Comparison of ENCODE assay signal across 17 cellular contexts in the genomic region with DNA sequence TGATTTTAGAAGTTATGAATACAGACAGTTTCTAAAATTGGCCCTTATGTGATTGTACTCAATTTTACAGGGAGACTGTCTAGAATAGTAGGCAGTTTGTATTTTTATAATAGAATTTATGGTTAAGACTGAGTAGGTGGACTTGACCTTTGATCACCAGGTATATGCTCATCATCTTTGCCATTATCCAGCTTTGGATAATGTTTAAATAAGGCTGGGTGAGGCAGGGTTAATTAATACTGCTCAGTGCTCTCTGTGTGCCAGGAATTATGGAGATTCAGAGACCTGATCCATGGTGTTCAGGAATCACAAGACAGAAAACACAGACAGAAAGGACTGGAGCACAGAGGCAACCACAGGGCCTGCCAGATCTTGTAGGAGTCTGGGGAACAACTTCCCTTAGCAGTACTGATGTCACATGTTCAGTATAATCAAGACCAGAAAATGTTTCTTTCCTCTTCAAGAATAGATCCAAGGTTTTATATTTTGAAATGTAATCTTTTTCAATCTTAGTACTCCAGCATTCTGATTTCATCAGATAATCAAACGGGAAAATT.
DNase-seq lines count a peak whose midpoint lies in the region; ATAC-seq and TF ChIP-seq lines count a peak whose summit lies in the region.
"Had no signal": no experiment of that assay in that cellular context is flagged by ENCODE, and none has a peak within 500 bp of the region (broad histone marks: within the 10 kb centered on the region; RNA-seq: fewer than 3 reads in every experiment).

No MANE protein-coding gene starts in this region.

- intact Hi-C loops in right cardiac atrium (cut with DNase I) (no loop called here), left ventricle myocardium inferior (cut with micrococcal nuclease) (no loop called here), aorta (cut with DNase I) (no loop called here)

- no peaks in the 10 kb centered on the region for H3K4me1 ChIP-seq in right cardiac atrium (ENCODE audit: control insufficient read depth, insufficient read depth, low read length)
- H3K4me1 ChIP-seq in left ventricle myocardium inferior: no peaks in the 10 kb centered on the region
- no peaks in the 10 kb centered on the region for H3K4me1 ChIP-seq in aorta (ENCODE audit: control insufficient read depth in 1 of 2, insufficient read depth in 2 of 2, low read length in 2 of 2)
- H3K4me1 ChIP-seq: left lung had no signal

- DNase-seq in right cardiac atrium (no peak), left ventricle myocardium inferior (no peak), NCI-H748 treated with DMSO at 0.1 percent for 48 hours (lab: John Stamatoyannopoulos, UW) (peak; percentile 100), kidney tubule cell (ENCODE audit: low spot score) (peak; percentile 11), aorta (peak in 1 of 2 donors; percentile 51), NCI-H524 treated with DMSO at 0.1 percent for 48 hours (lab: John Stamatoyannopoulos, UW) (no peak), SIG-M5 (lab: John Stamatoyannopoulos, UW) (no peak)
- DNase-seq: ACHN; activated CD4-positive, alpha-beta T cell treated with anti-CD3 and anti-CD28 coated beads for 48 hours; activated naive CD8-positive, alpha-beta T cell treated with anti-CD3 and anti-CD28 coated beads, Interleukin-2, amount 50 U/mL, for 24 hours; C1 segment of cervical spinal cord; DMS 273 treated with DMSO at 0.1 percent for 48 hours; left lung; NCI-H226; retina had no signal

- H3K27ac ChIP-seq in right cardiac atrium (ENCODE audit: low read length) (no peak overlapping the region), left ventricle myocardium inferior (replicated peaks) (no peak overlapping the region), aorta (ENCODE audit: low read depth in 1 of 2, low read length in 2 of 2) (no peak overlapping the region)
- H3K27ac ChIP-seq: left lung, neutrophil had no signal

- no peak for TF ChIP-seq CTCF in left ventricle myocardium inferior (IDR thresholded peaks at IDR 0.05; ENCODE audit: borderline replicate concordance)

- H3K4me3 ChIP-seq in right cardiac atrium (ENCODE audit: low read length) (no peak overlapping the region), left ventricle myocardium inferior (no peak overlapping the region), aorta (ENCODE audit: low read length in 2 of 2) (no peak overlapping the region)
- H3K4me3 ChIP-seq: left lung had no signal

- WGBS in right cardiac atrium: 41% methylated on average over 1 of the region's 1 CpG
- 29 to 33% methylated on average over 1 of the region's 1 CpG for WGBS in aorta, 2 donors

- H3K36me3 ChIP-seq in left ventricle myocardium inferior (no peaks in the 10 kb centered on the region), aorta (ENCODE audit: control insufficient read depth in 1 of 2, insufficient read depth in 2 of 2, low read length in 1 of 2) (no peaks in the 10 kb centered on the region)
- H3K36me3 ChIP-seq: left lung, neutrophil had no signal

- H3K9me3 ChIP-seq in right cardiac atrium (ENCODE audit: control insufficient read depth, low read length): peaks cover 7% of the 10 kb centered on the region
- no peaks in the 10 kb centered on the region for H3K9me3 ChIP-seq in left ventricle myocardium inferior (replicated peaks)
- H3K9me3 ChIP-seq in aorta (ENCODE audit: control insufficient read depth, low read length): no peaks in the 10 kb centered on the region
- H3K9me3 ChIP-seq: neutrophil had no signal

- H3K27me3 ChIP-seq in right cardiac atrium (ENCODE audit: control insufficient read depth, insufficient read depth) (no peaks in the 10 kb centered on the region), left ventricle myocardium inferior (ENCODE audit: low read depth) (no peaks in the 10 kb centered on the region), aorta (ENCODE audit: control insufficient read depth in 1 of 2, insufficient read depth in 2 of 2, low read length in 1 of 2) (no peaks in the 10 kb centered on the region)
- H3K27me3 ChIP-seq: left lung, neutrophil had no signal

- ATAC-seq in right cardiac atrium: peak; percentile 62 to 64
- peak; percentile 71 for ATAC-seq in aorta (ENCODE audit: low FRiP score)
- no peak for ATAC-seq in GM21515 (IDR thresholded peaks at IDR 0.05; ENCODE audit: unreplicated experiment)
- ATAC-seq: activated naive CD8-positive, alpha-beta T cell treated with anti-CD3 and anti-CD28 coated beads, Interleukin-2, amount 50 U/mL, for 24 hours; left lung had no signal

Comparison
In these comparisons a context has a peak if more than half of its experiments do, and no peak if none do; other contexts are left out.
1. DNase-seq: peak in NCI-H748 treated with DMSO at 0.1 percent for 48 hours (single experiment) and kidney tubule cell (single experiment); none in right cardiac atrium (0 of 3), left ventricle myocardium inferior (single experiment), NCI-H524 treated with DMSO at 0.1 percent for 48 hours (single experiment) and SIG-M5 (single experiment).